In the genomic region with DNA sequence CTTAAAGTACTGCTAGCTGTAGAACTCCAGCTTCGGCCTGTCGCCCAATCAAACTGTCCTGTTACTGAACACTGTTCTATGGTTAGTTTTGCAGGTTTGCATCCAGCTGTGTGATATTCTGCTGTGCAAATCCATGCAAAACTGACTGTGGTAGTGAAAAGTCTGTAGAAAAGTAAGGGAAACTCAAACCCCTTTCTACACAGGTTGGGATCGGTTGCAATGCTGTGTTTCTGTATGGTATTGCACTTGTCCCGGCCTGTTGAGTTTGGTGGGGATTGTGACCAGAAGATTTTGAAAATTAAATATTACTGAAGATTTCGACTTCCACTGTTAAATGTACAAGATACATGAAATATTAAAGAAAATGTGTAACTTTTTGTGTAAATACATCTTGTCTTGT, we compare ENCODE assay signal across 1 cellular context.
A peak's percentile ranks its signal among the peaks of the same experiment; 100 is the strongest.
TF ChIP-seq lines count a peak whose summit lies in the region.

No MANE protein-coding gene starts in this region.

TF ChIP-seq in GM12878, 131 proteins besides CTCF, POLR2A, EP300 and RAD21:
- no peak for TF ChIP-seq MYB (IDR thresholded peaks at IDR 0.05; ENCODE audit: borderline replicate concordance, low read depth, low read length)
- TF ChIP-seq SRF (IDR thresholded peaks at IDR 0.05; ENCODE audit: low read depth in 2 of 2, low read length in 2 of 2): no peak
- TF ChIP-seq POLR2AphosphoS5 (IDR thresholded peaks at IDR 0.05; ENCODE audit: low read length): peak; percentile 38; the same call in 1 of the 2 replicates
- TF ChIP-seq SMAD5 (IDR thresholded peaks at IDR 0.05; ENCODE audit: low read depth): 0 out of 2 replicates have a peak, but pooled peaks have one; percentile 41
TF ChIP-seq in GM12878: peak in this region for 2.
